In the genomic region with DNA sequence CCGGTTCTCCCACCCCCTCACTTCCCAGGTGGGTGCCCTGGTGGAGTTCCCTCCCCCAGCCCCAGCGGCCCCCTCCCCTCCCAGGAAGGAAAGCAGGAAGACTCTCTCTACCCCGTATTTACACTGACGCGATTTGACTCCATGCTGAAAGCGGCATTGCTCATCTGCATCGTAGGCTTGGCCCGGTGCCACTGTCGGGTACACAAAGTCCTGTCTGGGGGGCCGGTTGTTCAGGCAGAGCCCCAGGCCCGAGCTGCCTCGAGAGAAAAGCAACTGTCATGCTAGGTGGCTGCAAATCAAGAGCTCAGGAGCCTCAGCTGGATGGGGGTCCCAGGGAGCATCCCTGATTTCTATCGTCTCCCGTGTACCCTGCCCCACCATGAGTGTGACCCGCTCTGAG, we compare ENCODE assay signal across 1 cellular context.
TF ChIP-seq lines count a peak whose summit lies in the region.

No MANE protein-coding gene starts in this region.

TF ChIP-seq in A549, 52 proteins besides CTCF, POLR2A, EP300 and RAD21 (continued from another document):
- TF ChIP-seq, protein P1, sequence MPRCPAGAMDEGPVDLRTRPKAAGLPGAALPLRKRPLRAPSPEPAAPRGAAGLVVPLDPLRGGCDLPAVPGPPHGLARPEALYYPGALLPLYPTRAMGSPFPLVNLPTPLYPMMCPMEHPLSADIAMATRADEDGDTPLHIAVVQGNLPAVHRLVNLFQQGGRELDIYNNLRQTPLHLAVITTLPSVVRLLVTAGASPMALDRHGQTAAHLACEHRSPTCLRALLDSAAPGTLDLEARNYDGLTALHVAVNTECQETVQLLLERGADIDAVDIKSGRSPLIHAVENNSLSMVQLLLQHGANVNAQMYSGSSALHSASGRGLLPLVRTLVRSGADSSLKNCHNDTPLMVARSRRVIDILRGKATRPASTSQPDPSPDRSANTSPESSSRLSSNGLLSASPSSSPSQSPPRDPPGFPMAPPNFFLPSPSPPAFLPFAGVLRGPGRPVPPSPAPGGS (IDR thresholded peaks at IDR 0.05) = no peak
- TF ChIP-seq FOSL2 (IDR thresholded peaks at IDR 0.05) (no peak), FOSL2 (CRISPR knock-in tag; IDR thresholded peaks at IDR 0.05) (no peak)
TF ChIP-seq in A549: peak in this region for 0.
